Comparison of ENCODE assay signal across 8 cellular contexts in the genomic region with DNA sequence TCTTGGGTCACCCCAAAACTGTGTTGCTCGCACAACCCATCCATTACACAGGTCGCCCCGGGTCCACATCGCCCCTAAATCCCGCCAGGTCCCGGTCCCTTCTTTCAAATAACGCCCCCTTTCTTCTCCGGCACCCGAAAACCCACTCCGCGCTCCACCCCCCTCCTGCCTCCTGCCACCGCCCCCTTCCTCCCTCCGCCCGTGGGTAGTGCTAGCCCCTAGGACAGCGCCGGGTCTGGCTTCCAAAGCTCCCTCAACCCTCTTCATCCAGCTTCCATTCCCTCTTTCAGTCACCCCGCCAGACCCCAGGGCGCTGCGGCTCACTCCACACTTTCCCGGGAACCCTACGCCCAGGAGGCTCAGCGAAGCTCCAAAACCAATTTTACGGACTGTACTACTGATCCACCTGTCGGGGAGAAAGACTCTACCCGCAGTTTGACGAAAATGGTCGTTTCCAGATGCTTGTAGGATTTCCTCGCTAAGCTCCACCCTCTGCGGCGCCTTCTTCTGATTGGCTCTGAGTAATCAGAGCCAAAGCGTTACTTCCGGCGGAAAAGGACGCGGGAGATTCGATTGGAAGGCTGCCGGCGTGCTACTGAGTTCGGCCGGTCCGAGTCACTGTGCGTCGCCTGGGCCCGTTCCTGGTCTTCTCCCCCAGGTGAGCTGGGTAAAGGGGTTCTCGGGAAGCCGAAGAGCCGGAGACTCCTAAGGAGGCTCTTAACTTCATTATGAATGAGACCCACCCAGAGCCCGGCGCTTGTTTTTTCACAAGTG. TPM values are rescaled to one million over a fixed set of nuclear protein-coding genes. Genes with fewer than 3 reads are reported as not detected.
DNase-seq lines count a peak whose midpoint lies in the region; ATAC-seq and TF ChIP-seq lines count a peak whose summit lies in the region.

A gene with protein sequence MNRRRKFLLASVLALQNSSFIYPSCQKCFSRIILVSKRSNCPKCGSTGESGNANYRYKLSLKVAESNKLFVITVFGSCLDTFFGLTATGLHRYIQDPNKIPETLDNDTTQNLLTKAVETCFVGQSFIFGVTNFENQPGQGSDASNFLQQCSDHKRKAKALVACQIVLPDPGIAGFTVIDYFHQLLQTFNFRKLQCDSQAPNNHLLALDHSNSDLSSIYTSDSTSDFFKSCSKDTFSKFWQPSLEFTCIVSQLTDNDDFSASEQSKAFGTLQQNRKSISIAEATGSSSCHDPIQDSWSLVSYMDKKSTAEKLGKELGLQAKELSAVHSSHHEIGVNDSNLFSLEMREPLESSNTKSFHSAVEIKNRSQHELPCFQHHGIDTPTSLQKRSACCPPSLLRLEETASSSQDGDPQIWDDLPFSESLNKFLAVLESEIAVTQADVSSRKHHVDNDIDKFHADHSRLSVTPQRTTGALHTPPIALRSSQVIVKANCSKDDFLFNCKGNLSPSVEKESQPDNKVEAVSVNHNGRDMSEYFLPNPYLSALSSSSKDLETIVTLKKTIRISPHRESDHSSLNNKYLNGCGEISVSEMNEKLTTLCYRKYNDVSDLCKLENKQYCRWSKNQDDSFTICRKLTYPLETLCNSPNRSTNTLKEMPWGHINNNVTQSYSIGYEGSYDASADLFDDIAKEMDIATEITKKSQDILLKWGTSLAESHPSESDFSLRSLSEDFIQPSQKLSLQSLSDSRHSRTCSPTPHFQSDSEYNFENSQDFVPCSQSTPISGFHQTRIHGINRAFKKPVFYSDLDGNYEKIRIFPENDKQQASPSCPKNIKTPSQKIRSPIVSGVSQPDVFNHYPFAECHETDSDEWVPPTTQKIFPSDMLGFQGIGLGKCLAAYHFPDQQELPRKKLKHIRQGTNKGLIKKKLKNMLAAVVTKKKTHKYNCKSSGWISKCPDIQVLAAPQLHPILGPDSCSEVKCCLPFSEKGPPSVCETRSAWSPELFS (plus strand): TSS at position 572 of the 774 bp plus-strand sequence. CDS start 13,003 bp downstream, outside the sequence.

- H3K36me3 ChIP-seq in lower lobe of right lung, result no peaks in the 10 kb centered on the region

- CTCF ChIA-PET in CD4-positive, alpha-beta T cell (lab: Charles Lee), result interaction anchor here (0.6 to 1.8 kb wide), 9 partner anchors 26 to 384 kb away, joined by 3 to 9 read pairs (median 5); a partner anchor contains a TSS

- H3K4me3 ChIP-seq in lower lobe of right lung, result peak within 1 kb of the TSS; percentile 74

- peaks cover 12% of the 10 kb centered on the region for H3K36me3 Mint-ChIP-seq in CD4-positive, alpha-beta T cell (ENCODE audit: low read depth)

- no peaks in the 10 kb centered on the region for H3K9me3 ChIP-seq in CD4-positive, alpha-beta T cell (ENCODE audit: control insufficient read depth, low read length)
- H3K9me3 ChIP-seq in lower lobe of right lung, result no peaks in the 10 kb centered on the region

- intact Hi-C loops in CD4-positive, alpha-beta T cell (cut with DNase I, micrococcal nuclease), result loop anchor here (1.0 to 2.0 kb wide), 6 partner anchors 19 to 384 kb away; a partner anchor contains a TSS
- intact Hi-C loops in lower lobe of right lung (cut with DNase I), result loop anchor here (10.0 kb wide), 2 partner anchors 293 to 353 kb away; a partner anchor contains a TSS

- POLR2A ChIA-PET in CD4-positive, alpha-beta T cell (lab: Charles Lee), result interaction anchor here (0.6 to 4.0 kb wide), 39 partner anchors 10 to 384 kb away, joined by 3 to 208 read pairs (median 4); a partner anchor contains a TSS

- peaks cover 42% of the 10 kb centered on the region for H3K4me1 ChIP-seq in lower lobe of right lung

- peak within 1 kb of the TSS; percentile 97 for H3K27ac Mint-ChIP-seq in CD4-positive, alpha-beta T cell

- peaks cover 40% of the 10 kb centered on the region for H3K4me1 Mint-ChIP-seq in CD4-positive, alpha-beta T cell (ENCODE audit: low read depth)

- no peaks in the 10 kb centered on the region for H3K27me3 Mint-ChIP-seq in CD4-positive, alpha-beta T cell

- peak within 1 kb of the TSS; percentile 98 for H3K27ac ChIP-seq in CD4-positive, alpha-beta T cell (ENCODE audit: low read depth, low read length)
- peak within 1 kb of the TSS; percentile 86 for H3K27ac ChIP-seq in lower lobe of right lung

- no peak for TF ChIP-seq CTCF in CD4-positive, alpha-beta T cell (IDR thresholded peaks at IDR 0.05)
- TF ChIP-seq CTCF in lower lobe of right lung (IDR thresholded peaks at IDR 0.05), result no peak

- H3K9me3 Mint-ChIP-seq in CD4-positive, alpha-beta T cell, result no peaks in the 10 kb centered on the region

- ATAC-seq in CD4-positive, alpha-beta T cell (ENCODE audit: poor library complexity), result peak; percentile 67
- ATAC-seq in GM19463 (IDR thresholded peaks at IDR 0.05; ENCODE audit: unreplicated experiment) (peak; percentile 60), lower lobe of right lung (peak; percentile 91 to 93)

- H3K4me3 Mint-ChIP-seq in CD4-positive, alpha-beta T cell, result peak within 1 kb of the TSS; percentile 99

- DNase-seq in CD4-positive, alpha-beta T cell, result peak; percentile 87 to 96 (median 90)
- DNase-seq in HPDE6-E6E7 (ENCODE audit: extremely low spot score) (peak; percentile 95), NK-92 (lab: John Stamatoyannopoulos, UW; ENCODE audit: unreplicated experiment) (peak; percentile 63), lower lobe of right lung (peak; percentile 96)
- DNase-seq in activated CD8-positive, alpha-beta memory T cell treated with anti-CD3 and anti-CD28 coated beads for 1 hour (ENCODE audit: extremely low read depth in 1 of 2, low read depth in 1 of 2), result peak; percentile 86
- peak; percentile 94 for DNase-seq in effector CD4-positive, alpha-beta T cell
- peak; percentile 87 to 93 (median 91) for DNase-seq in stimulated activated CD4-positive, alpha-beta T cell treated with anti-CD3 and anti-CD28 coated beads, TNF-alpha, amount 100 ng/mL, for 24 hours (ENCODE audit: low read depth in 3 of 3)

- no peaks in the 10 kb centered on the region for H3K27me3 ChIP-seq in CD4-positive, alpha-beta T cell (ENCODE audit: control insufficient read depth, insufficient read depth, low read length)
- H3K27me3 ChIP-seq in lower lobe of right lung (ENCODE audit: low read depth), result no peaks in the 10 kb centered on the region

RNA-seq across cellular contexts. Expression of the gene that starts here (rescaled TPM):
- total RNA-seq in CD4-positive, alpha-beta T cell, result under 1 TPM; 0.59 to 0.85 TPM
- total RNA-seq in lower lobe of right lung, result 13.3 TPM

Comparison
In these comparisons a context has a peak if more than half of its experiments do, and no peak if none do; other contexts are left out.
1. Peak in every context shown above with its lines: DNase-seq, ATAC-seq, H3K4me3 ChIP-seq and H3K27ac ChIP-seq.
2. Peak in DNase-seq, ATAC-seq and H3K27ac ChIP-seq in CD4-positive, alpha-beta T cell; RNA of the gene not detected or under 1 TPM.